In genomic region chr2:201785135-201785534, GRCh38 we compare ENCODE assay signal across 22 cellular contexts. TPM values are rescaled to one million over a fixed set of nuclear protein-coding genes. Genes with fewer than 3 reads are reported as not detected.
"Had no signal": no experiment of that assay in that cellular context is flagged by ENCODE, and none has a peak within 500 bp of the region (broad histone marks: within the 10 kb centered on the region; RNA-seq: fewer than 3 reads in every experiment).

No MANE protein-coding gene starts in this region.

- H3K4me3 ChIP-seq: hepatocyte, spleen, testis, tibial nerve, upper lobe of right lung, vagina had no signal

- ATAC-seq: foreskin keratinocyte; left colon; naive thymus-derived CD4-positive, alpha-beta T cell; sciatic nerve; stimulated activated naive B cell treated with anti-CD40 and anti-IgM and Interleukin-4, amounts not matched to agents 10 μg/mL and 1 μg/mL and 100 μg/mL, for 72 hours; stimulated activated naive CD8-positive, alpha-beta T cell treated with anti-CD3 and anti-CD28 coated beads, Interleukin-15, amount 100 ng/mL, for 72 hours; upper lobe of right lung had no signal

- DNase-seq: dermis blood vessel endothelial cell; foreskin keratinocyte; kidney; left colon; naive thymus-derived CD4-positive, alpha-beta T cell; posterior cingulate gyrus; spleen; stimulated activated CD4-positive, alpha-beta T cell treated with anti-CD3 and anti-CD28 coated beads, Interleukin-15, amount 100 ng/mL, for 24 hours; stimulated activated CD4-positive, alpha-beta T cell treated with anti-CD3 and anti-CD28 coated beads, Interleukin-1b, Interleukin-23, amount 100 ng/mL, for 48 hours; stimulated activated CD4-positive, alpha-beta T cell treated with anti-CD3 and anti-CD28 coated beads, Interleukin-4, amount 100 ng/mL, for 24 hours; stimulated activated naive B cell treated with anti-CD40 and anti-IgM and Interleukin-4, amounts not matched to agents 10 μg/mL and 1 μg/mL and 100 μg/mL, for 72 hours; stimulated activated naive CD8-positive, alpha-beta T cell treated with anti-CD3 and anti-CD28 coated beads, Interleukin-15, amount 100 ng/mL, for 72 hours; testis; upper lobe of right lung had no signal

- H3K36me3 ChIP-seq: neutrophil, spleen, tibial nerve, upper lobe of right lung, vagina had no signal

- H2AFZ ChIP-seq: hepatocyte had no signal

- H3K4me1 ChIP-seq: foreskin keratinocyte had no signal

- H3K27ac ChIP-seq: foreskin keratinocyte, hepatocyte, neutrophil, spleen, testis, tibial nerve, upper lobe of right lung, vagina had no signal

- H3K4me2 ChIP-seq: hepatocyte had no signal

- H3K9me3 ChIP-seq: neutrophil, spleen, testis, tibial nerve, upper lobe of right lung, vagina had no signal

- H3K27me3 ChIP-seq: foreskin keratinocyte, hepatocyte, testis, tibial nerve, upper lobe of right lung, vagina had no signal

RNA-seq across cellular contexts. Expression of gene CDK15, which starts 21.2 kb away (rescaled TPM):
- total RNA-seq: dermis blood vessel endothelial cell; lung microvascular endothelial cell; mononuclear cell; naive thymus-derived CD4-positive, alpha-beta T cell; pulmonary artery endothelial cell; vagina had no signal
